Comparison of ENCODE assay signal across 30 cellular contexts in genomic region chr3:182843478-182843877, GRCh38. TPM values are rescaled to one million over a fixed set of nuclear protein-coding genes. Genes with fewer than 3 reads are reported as not detected.
DNase-seq lines count a peak whose midpoint lies in the region; ATAC-seq and TF ChIP-seq lines count a peak whose summit lies in the region.
"Had no signal": no experiment of that assay in that cellular context is flagged by ENCODE, and none has a peak within 500 bp of the region (broad histone marks: within the 10 kb centered on the region; RNA-seq: fewer than 3 reads in every experiment).

No MANE protein-coding gene starts in this region.

- H3K27me3 ChIP-seq in CD8-positive, alpha-beta T cell (ENCODE audit: insufficient read depth, low read length) = no peaks in the 10 kb centered on the region
- H3K27me3 ChIP-seq in ovary (no peaks in the 10 kb centered on the region), neural progenitor cell (no peaks in the 10 kb centered on the region)
- H3K27me3 ChIP-seq: ascending aorta, MG63 had no signal

- H3K4me2 ChIP-seq in neural progenitor cell = no peak overlapping the region

- no peaks in the 10 kb centered on the region for H3K4me1 ChIP-seq in CD8-positive, alpha-beta T cell (ENCODE audit: insufficient read depth, low read length)
- H3K4me1 ChIP-seq in ovary (ENCODE audit: insufficient read depth) (no peaks in the 10 kb centered on the region), neural progenitor cell (no peaks in the 10 kb centered on the region)
- H3K4me1 ChIP-seq: ascending aorta, parathyroid adenoma had no signal

- H3K9me3 ChIP-seq in CD8-positive, alpha-beta T cell (ENCODE audit: low read length) = no peaks in the 10 kb centered on the region
- H3K9me3 ChIP-seq in ovary = no peaks in the 10 kb centered on the region
- H3K9me3 ChIP-seq in neural progenitor cell (ENCODE audit: low read depth) = no peaks in the 10 kb centered on the region
- H3K9me3 ChIP-seq: ascending aorta, MG63 had no signal

- H4K20me1 ChIP-seq in neural progenitor cell (ENCODE audit: low read depth) = no peaks in the 10 kb centered on the region

- no peaks in the 10 kb centered on the region for H3K79me2 ChIP-seq in neural progenitor cell (ENCODE audit: low read depth)
- H3K79me2 ChIP-seq: parathyroid adenoma had no signal

- no peak overlapping the region for H3K4me3 ChIP-seq in CD8-positive, alpha-beta T cell (ENCODE audit: low read depth, low read length)
- H3K4me3 ChIP-seq in epithelial cell of esophagus (ENCODE audit: low read length) = no peak overlapping the region
- H3K4me3 ChIP-seq in ovary = no peak overlapping the region
- no peak overlapping the region for H3K4me3 ChIP-seq in neural progenitor cell
- H3K4me3 ChIP-seq: ascending aorta, MG63 had no signal

- peak overlapping the region; percentile 46 for H3K27ac Mint-ChIP-seq in CD8-positive, alpha-beta T cell
- H3K27ac Mint-ChIP-seq in neural progenitor cell = no peak overlapping the region
- H3K27ac Mint-ChIP-seq: activated naive CD4-positive, alpha-beta T cell treated with anti-CD3 and anti-CD28 coated beads, Interleukin-2, amount 50 U/mL, for 72 hours; H9; nephron progenitor cell; T-cell; type B pancreatic cell had no signal

- POLR2A ChIA-PET in CD8-positive, alpha-beta T cell (lab: Charles Lee) = interaction anchor here (1.4 kb wide), 1 partner anchor 49 kb away, joined by 3 read pairs; no protein-coding TSS in a partner anchor

- ATAC-seq in CD8-positive, alpha-beta T cell = no peak
- ATAC-seq in SK-N-SH treated with all-trans-retinoic acid at 6 μM for 48 hours (peak; percentile 64), HG02571 (IDR thresholded peaks at IDR 0.05; ENCODE audit: unreplicated experiment) (no peak)
- ATAC-seq: activated naive CD4-positive, alpha-beta T cell treated with anti-CD3 and anti-CD28 coated beads, Interleukin-2, amount 50 U/mL, for 72 hours; right cardiac atrium; T-cell had no signal

- peaks cover 81% of the 10 kb centered on the region for H3K36me3 Mint-ChIP-seq in CD8-positive, alpha-beta T cell
- peaks cover 32% of the 10 kb centered on the region for H3K36me3 Mint-ChIP-seq in neural progenitor cell

- no peaks in the 10 kb centered on the region for H3K27me3 Mint-ChIP-seq in CD8-positive, alpha-beta T cell (ENCODE audit: low read depth)
- no peaks in the 10 kb centered on the region for H3K27me3 Mint-ChIP-seq in neural progenitor cell (ENCODE audit: insufficient read depth, low read depth)
- H3K27me3 Mint-ChIP-seq: CD4-positive, alpha-beta memory T cell; central memory CD8-positive, alpha-beta T cell; T-cell; type B pancreatic cell had no signal

- no peak for DNase-seq in CD8-positive, alpha-beta T cell
- peak; percentile 42 for DNase-seq in HT1080 (ENCODE audit: low read depth)
- DNase-seq in epithelial cell of esophagus (ENCODE audit: low read depth) = peak; percentile 5
- DNase-seq in DMS153 (lab: John Stamatoyannopoulos, UW) = no peak
- DNase-seq in ovary = no peak
- DNase-seq in neural progenitor cell (ENCODE audit: low spot score) = no peak
- DNase-seq: activated CD4-positive, alpha-beta T cell treated with anti-CD3 and anti-CD28 coated beads, Interleukin-2, amount 50 U/mL, for 48 hours; activated CD4-positive, CD25-positive, alpha-beta regulatory T cell; CD4-positive, alpha-beta memory T cell; H9; head of caudate nucleus; KBM-7; MG63; NCI-H1417; NCI-H2081 treated with DMSO at 0.1 percent for 48 hours; NCI-H446; nephron progenitor cell; OCI-M1; right cardiac atrium; SHP77; stimulated activated CD4-positive, alpha-beta T cell treated with anti-CD3 and anti-CD28 coated beads, Interleukin-4, amount 100 ng/mL, for 1 hour; substantia nigra; T-cell had no signal

- peaks cover 30% of the 10 kb centered on the region for H3K36me3 ChIP-seq in CD8-positive, alpha-beta T cell (ENCODE audit: insufficient read depth, low read length)
- H3K36me3 ChIP-seq in ovary = no peaks in the 10 kb centered on the region
- peaks cover 11% of the 10 kb centered on the region for H3K36me3 ChIP-seq in neural progenitor cell

- H3F3A ChIP-seq in neural progenitor cell (ENCODE audit: low read depth) = no peaks in the 10 kb centered on the region

- no peak overlapping the region for H3K27ac ChIP-seq in CD8-positive, alpha-beta T cell (ENCODE audit: low read depth, low read length)
- H3K27ac ChIP-seq in ovary = no peak overlapping the region
- no peak overlapping the region for H3K27ac ChIP-seq in neural progenitor cell
- H3K27ac ChIP-seq: ascending aorta, parathyroid adenoma had no signal

- H2AFZ ChIP-seq in neural progenitor cell (replicated peaks) = no peak overlapping the region
- H2AFZ ChIP-seq: parathyroid adenoma had no signal

- no peak overlapping the region for H3K9ac ChIP-seq in neural progenitor cell
- H3K9ac ChIP-seq: parathyroid adenoma had no signal

- CTCF ChIA-PET in CD8-positive, alpha-beta T cell (lab: Charles Lee) = interaction anchor here (1.1 to 1.5 kb wide), 4 partner anchors 14 to 134 kb away, joined by 3 read pairs; no protein-coding TSS in a partner anchor

- WGBS in ovary, 3 donors = 90 to 91% (median 90%) methylated on average over 4 of the region's 4 CpGs

- no peak for TF ChIP-seq CTCF in CD8-positive, alpha-beta T cell (IDR thresholded peaks at IDR 0.05)
- TF ChIP-seq CTCF in epithelial cell of esophagus (IDR thresholded peaks at IDR 0.05; ENCODE audit: insufficient read depth, low read depth, low read length, missing control alignments) = no peak
- no peak for TF ChIP-seq CTCF in ovary (IDR thresholded peaks at IDR 0.05)
- TF ChIP-seq CTCF in neural progenitor cell (IDR thresholded peaks at IDR 0.05) = no peak

- TF ChIP-seq POLR2A in ovary (IDR thresholded peaks at IDR 0.05) = no peak

- no peak overlapping the region for H3K4me3 Mint-ChIP-seq in CD8-positive, alpha-beta T cell
- no peak overlapping the region for H3K4me3 Mint-ChIP-seq in neural progenitor cell
- H3K4me3 Mint-ChIP-seq: CD4-positive, alpha-beta memory T cell; central memory CD8-positive, alpha-beta T cell; H9; nephron progenitor cell; T-cell; type B pancreatic cell had no signal

- intact Hi-C loops in CD8-positive, alpha-beta T cell (cut with DNase I, micrococcal nuclease) = no loop called here
- intact Hi-C loops in ovary (cut with DNase I) = no loop called here

- TF ChIP-seq EP300 in ovary (IDR thresholded peaks at IDR 0.05) = no peak

- H3K4me1 Mint-ChIP-seq in CD8-positive, alpha-beta T cell (ENCODE audit: low read depth) = no peaks in the 10 kb centered on the region
- H3K4me1 Mint-ChIP-seq in neural progenitor cell = no peaks in the 10 kb centered on the region
- H3K4me1 Mint-ChIP-seq: H9, nephron progenitor cell had no signal

- H3K9me3 Mint-ChIP-seq in CD8-positive, alpha-beta T cell = no peaks in the 10 kb centered on the region
- H3K9me3 Mint-ChIP-seq in neural progenitor cell = no peaks in the 10 kb centered on the region
- H3K9me3 Mint-ChIP-seq: activated naive CD4-positive, alpha-beta T cell treated with anti-CD3 and anti-CD28 coated beads, Interleukin-2, amount 50 U/mL, for 72 hours; CD4-positive, alpha-beta memory T cell; central memory CD8-positive, alpha-beta T cell; H9; T-cell; type B pancreatic cell had no signal

TF ChIP-seq in SK-N-SH treated with all-trans-retinoic acid at 6 μM for 48 hours, 23 proteins besides CTCF, POLR2A, EP300 and RAD21 (continues in another document):
- TF ChIP-seq ZNF70 (CRISPR knock-in tag; IDR thresholded peaks at IDR 0.05) (no peak), PATZ1 (CRISPR knock-in tag; IDR thresholded peaks at IDR 0.05; ENCODE audit: borderline replicate concordance) (no peak), ZNF8 (CRISPR knock-in tag; IDR thresholded peaks at IDR 0.05) (no peak), TOX (CRISPR knock-in tag; IDR thresholded peaks at IDR 0.05; ENCODE audit: borderline replicate concordance) (no peak), TSHZ2 (CRISPR knock-in tag; IDR thresholded peaks at IDR 0.05) (no peak)

RNA-seq across cellular contexts. Expression of gene ATP11B, which starts 50.2 kb away (rescaled TPM):
- 100 to 1,000 TPM; 122 to 125 TPM for total RNA-seq in CD8-positive, alpha-beta T cell
- 30.3 and 41.8 TPM in 2 replicates for total RNA-seq in HT1080 (2014; rRNA removed; shearing (Covaris generic))
- 43.3 and 60.6 TPM in 2 replicates for polyA plus RNA-seq in HT1080 (2015; cell fraction: cytosol; rRNA removed)
- polyA plus RNA-seq in HT1080 (2015; cell fraction: nucleus; rRNA removed) = 51.5 and 52.7 TPM in 2 replicates
- total RNA-seq in ovary = 10 to 100 TPM; 43.0 to 83.4 (median 56.2) TPM
- 10 to 100 TPM; 14.2 to 21.3 TPM for polyA plus RNA-seq in ovary
- total RNA-seq in neural progenitor cell (ENCODE audit: low replicate concordance) = 39.0 and 59.0 TPM in 2 replicates

Comparison
In these comparisons a context has a peak if more than half of its experiments do, and no peak if none do; other contexts are left out.
1. DNase-seq: peak in HT1080 (single experiment) and epithelial cell of esophagus (single experiment); none in CD8-positive, alpha-beta T cell (0 of 7), DMS153 (single experiment), ovary (0 of 5) and neural progenitor cell (single experiment).